ENCODE assay signal across 8 cellular contexts in the genomic region with DNA sequence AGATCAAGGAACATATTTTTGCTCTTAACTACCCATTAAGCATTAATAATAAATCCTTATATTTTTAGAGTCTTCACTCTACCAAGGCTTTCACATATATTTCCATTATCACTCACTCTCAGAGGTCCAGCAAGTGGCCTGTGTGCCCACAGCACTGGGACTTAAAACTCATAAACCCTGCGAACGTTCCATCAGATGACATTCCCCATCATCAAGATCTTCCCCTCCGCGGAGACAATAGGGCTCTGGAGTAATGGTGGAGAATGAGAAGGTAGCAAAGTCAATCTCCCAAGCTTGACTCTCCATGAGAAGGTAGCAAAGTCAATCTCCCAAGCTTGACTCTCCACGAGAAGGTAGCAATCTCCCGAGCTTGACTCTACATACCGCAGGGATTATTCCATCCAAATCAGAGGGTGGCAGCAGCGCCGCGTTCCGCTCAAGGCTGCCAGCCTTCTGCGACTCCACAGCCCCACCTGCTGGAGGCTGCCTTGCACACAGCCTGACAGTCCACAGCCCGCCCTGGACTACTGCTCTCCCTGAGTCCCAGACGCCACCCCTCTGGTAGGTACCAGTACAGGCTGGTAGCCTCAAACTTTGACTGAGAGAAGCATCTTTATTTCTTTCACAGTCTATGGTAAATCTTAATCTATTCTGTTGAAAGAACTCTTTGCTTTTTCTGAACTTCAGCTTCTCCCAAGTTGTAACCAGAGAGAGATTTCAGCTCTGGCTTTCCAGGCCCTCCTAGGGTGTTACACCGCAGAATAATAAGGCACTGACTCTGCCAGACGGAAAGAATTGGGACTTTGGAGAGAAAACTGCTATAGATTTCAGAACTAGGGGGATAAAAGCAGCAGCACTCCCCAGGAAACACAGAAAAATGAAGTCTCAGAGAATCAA. TPM values are rescaled to one million over a fixed set of nuclear protein-coding genes. Genes with fewer than 3 reads are reported as not detected.
DNase-seq lines count a peak whose midpoint lies in the region; ATAC-seq and TF ChIP-seq lines count a peak whose summit lies in the region.

No MANE protein-coding gene starts in this region.

- H3K9me3 Mint-ChIP-seq in CD4-positive, alpha-beta T cell: no peaks in the 10 kb centered on the region
- H3K9me3 Mint-ChIP-seq in activated CD4-positive, alpha-beta memory T cell treated with anti-CD3 and anti-CD28 coated beads for 36 hours: no peaks in the 10 kb centered on the region

- peaks cover 5% of the 10 kb centered on the region for H3K4me1 Mint-ChIP-seq in CD4-positive, alpha-beta T cell (ENCODE audit: low read depth)
- peaks cover 3% of the 10 kb centered on the region for H3K4me1 Mint-ChIP-seq in activated CD4-positive, alpha-beta memory T cell treated with anti-CD3 and anti-CD28 coated beads for 36 hours (ENCODE audit: low read depth)

- DNase-seq in CD4-positive, alpha-beta T cell: peak; percentile 71 to 86 (median 78)
- peak; percentile 74 for DNase-seq in NCI-H774 (lab: John Stamatoyannopoulos, UW)
- peak; percentile 90 for DNase-seq in activated CD4-positive, alpha-beta memory T cell treated with anti-CD3 and anti-CD28 coated beads for 36 hours
- DNase-seq in dermis microvascular lymphatic vessel endothelial cell (ENCODE audit: low read depth in 2 of 2): peak; percentile 69 to 83
- DNase-seq in medulla oblongata (ENCODE audit: extremely low spot score): peak; percentile 92
- DNase-seq in stimulated activated CD8-positive, alpha-beta memory T cell treated with anti-CD3 and anti-CD28 coated beads, Interleukin-12 subunit alpha, Interleukin-12 subunit beta, amount 100 ng/mL, for 4 hours (ENCODE audit: low read depth): peak; percentile 57

- no peaks in the 10 kb centered on the region for H3K9me3 ChIP-seq in CD4-positive, alpha-beta T cell (ENCODE audit: control insufficient read depth, low read length)

- POLR2A ChIA-PET in CD4-positive, alpha-beta T cell (lab: Charles Lee): no interaction called here
- POLR2A ChIA-PET in activated CD4-positive, alpha-beta memory T cell treated with anti-CD3 and anti-CD28 coated beads for 36 hours (lab: Charles Lee): no interaction called here

- ATAC-seq in CD4-positive, alpha-beta T cell (ENCODE audit: poor library complexity): peak; percentile 100
- ATAC-seq in GM19372 (IDR thresholded peaks at IDR 0.05; ENCODE audit: low read depth, unreplicated experiment): peak; percentile 90
- ATAC-seq in HG03469 (IDR thresholded peaks at IDR 0.05; ENCODE audit: unreplicated experiment): peak; percentile 82

- no peak overlapping the region for H3K27ac ChIP-seq in CD4-positive, alpha-beta T cell (ENCODE audit: low read depth, low read length)

- peaks cover 27% of the 10 kb centered on the region for H3K27me3 ChIP-seq in CD4-positive, alpha-beta T cell (ENCODE audit: control insufficient read depth, insufficient read depth, low read length)

- H3K4me3 Mint-ChIP-seq in CD4-positive, alpha-beta T cell: no peak overlapping the region
- no peak overlapping the region for H3K4me3 Mint-ChIP-seq in activated CD4-positive, alpha-beta memory T cell treated with anti-CD3 and anti-CD28 coated beads for 36 hours

- TF ChIP-seq CTCF in CD4-positive, alpha-beta T cell (IDR thresholded peaks at IDR 0.05): peak; percentile 98

- CTCF ChIA-PET in CD4-positive, alpha-beta T cell (lab: Charles Lee): interaction anchor here (0.6 to 1.8 kb wide), 8 partner anchors 11 to 1965 kb away, joined by 3 to 10 read pairs (median 4); no protein-coding TSS in a partner anchor
- CTCF ChIA-PET in activated CD4-positive, alpha-beta memory T cell treated with anti-CD3 and anti-CD28 coated beads for 36 hours (lab: Charles Lee): interaction anchor here (0.6 to 6.3 kb wide), 22 partner anchors 9 to 340 kb away, joined by 3 to 68 read pairs (median 4); no protein-coding TSS in a partner anchor

- peaks cover 53% of the 10 kb centered on the region for H3K27me3 Mint-ChIP-seq in CD4-positive, alpha-beta T cell
- peaks cover 30% of the 10 kb centered on the region for H3K27me3 Mint-ChIP-seq in activated CD4-positive, alpha-beta memory T cell treated with anti-CD3 and anti-CD28 coated beads for 36 hours

- no peak overlapping the region for H3K27ac Mint-ChIP-seq in CD4-positive, alpha-beta T cell
- H3K27ac Mint-ChIP-seq in activated CD4-positive, alpha-beta memory T cell treated with anti-CD3 and anti-CD28 coated beads for 36 hours: no peak overlapping the region

- no peaks in the 10 kb centered on the region for H3K36me3 Mint-ChIP-seq in CD4-positive, alpha-beta T cell (ENCODE audit: low read depth)
- H3K36me3 Mint-ChIP-seq in activated CD4-positive, alpha-beta memory T cell treated with anti-CD3 and anti-CD28 coated beads for 36 hours: no peaks in the 10 kb centered on the region

- intact Hi-C loops in CD4-positive, alpha-beta T cell (cut with DNase I, micrococcal nuclease): loop anchor here (1.0 to 5.0 kb wide), 3 partner anchors 71 to 887 kb away; no protein-coding TSS in a partner anchor
- intact Hi-C loops in activated CD4-positive, alpha-beta memory T cell treated with anti-CD3 and anti-CD28 coated beads for 36 hours (cut with micrococcal nuclease): loop anchor here (2.0 kb wide), 1 partner anchor 71 kb away; no protein-coding TSS in a partner anchor

RNA-seq across cellular contexts. Expression of gene CTTNBP2NL, which starts 26.4 kb away (rescaled TPM):
- total RNA-seq in CD4-positive, alpha-beta T cell: under 1 TPM; 0.14 to 0.25 TPM
- 1 to 10 TPM; 5.4 to 5.9 TPM for total RNA-seq in activated CD4-positive, alpha-beta memory T cell treated with anti-CD3 and anti-CD28 coated beads for 36 hours
- 13.0 and 20.9 TPM in 2 replicates for total RNA-seq in dermis microvascular lymphatic vessel endothelial cell

Comparison
In these comparisons a context has a peak if more than half of its experiments do, and no peak if none do; other contexts are left out.
1. RNA of gene CTTNBP2NL, which starts 26.4 kb away (total RNA-seq): 13.0 to 20.9 TPM in dermis microvascular lymphatic vessel endothelial cell and 5.4 to 5.9 TPM in activated CD4-positive, alpha-beta memory T cell treated with anti-CD3 and anti-CD28 coated beads for 36 hours; 0.14 to 0.25 TPM in CD4-positive, alpha-beta T cell; every median in the first group is over 4 times any median in the second.
2. Peak in every context shown above with its lines, with median percentiles within 50 percentile points of each other: ATAC-seq and DNase-seq.